19 cellular contexts compared by ENCODE assay signal in genomic region chr20:41018153-41018552, GRCh38. TPM values are rescaled to one million over a fixed set of nuclear protein-coding genes. Genes with fewer than 3 reads are reported as not detected.
DNase-seq lines count a peak whose midpoint lies in the region; ATAC-seq and TF ChIP-seq lines count a peak whose summit lies in the region.
"Had no signal": no experiment of that assay in that cellular context is flagged by ENCODE, and none has a peak within 500 bp of the region (broad histone marks: within the 10 kb centered on the region; RNA-seq: fewer than 3 reads in every experiment).

No MANE protein-coding gene starts in this region.

- H3K4me1 Mint-ChIP-seq in MCF 10A (ENCODE audit: insufficient read depth, unreplicated experiment): peaks cover 12% of the 10 kb centered on the region

- TF ChIP-seq POLR2A in breast epithelium (IDR thresholded peaks at IDR 0.05) (no peak), esophagus squamous epithelium (IDR thresholded peaks at IDR 0.05) (no peak), spleen (IDR thresholded peaks at IDR 0.05) (no peak)

- no peaks in the 10 kb centered on the region for H3K4me1 ChIP-seq in breast epithelium
- peaks cover 18% of the 10 kb centered on the region for H3K4me1 ChIP-seq in RWPE2 (ENCODE audit: insufficient read depth, poor library complexity, severe bottlenecking)
- peaks cover 0 to 33% (median 5%) of the 10 kb centered on the region in 3 donors for H3K4me1 ChIP-seq in esophagus squamous epithelium
- peaks cover 0 to 6% (median under 1%) of the 10 kb centered on the region in 6 donors for H3K4me1 ChIP-seq in spleen
- no peaks in the 10 kb centered on the region for H3K4me1 ChIP-seq in GM23248 (ENCODE audit: insufficient read depth)
- H3K4me1 ChIP-seq: HAP-1 had no signal

- no peak overlapping the region for H3K4me3 ChIP-seq in breast epithelium
- no peak overlapping the region for H3K4me3 ChIP-seq in RWPE2 (ENCODE audit: severe bottlenecking)
- H3K4me3 ChIP-seq in esophagus squamous epithelium: no peak overlapping the region
- H3K4me3 ChIP-seq in spleen: no peak overlapping the region
- no peak overlapping the region for H3K4me3 ChIP-seq in GM23248
- H3K4me3 ChIP-seq: GM12878, HAP-1 had no signal

- no peaks in the 10 kb centered on the region for H3K9me3 ChIP-seq in breast epithelium
- no peaks in the 10 kb centered on the region for H3K9me3 ChIP-seq in RWPE2 (ENCODE audit: severe bottlenecking)
- no peaks in the 10 kb centered on the region for H3K9me3 ChIP-seq in esophagus squamous epithelium
- no peaks in the 10 kb centered on the region for H3K9me3 ChIP-seq in spleen
- H3K9me3 ChIP-seq in GM23248 (ENCODE audit: low read depth): no peaks in the 10 kb centered on the region
- H3K9me3 ChIP-seq: HAP-1 had no signal

- H3K9ac ChIP-seq in GM23248: no peak overlapping the region
- H3K9ac ChIP-seq: KMS-11 had no signal

- H2AFZ ChIP-seq in GM23248: no peak overlapping the region

- no peaks in the 10 kb centered on the region for H3F3A ChIP-seq in GM23248 (ENCODE audit: insufficient read depth)

- H4K20me1 ChIP-seq in GM23248 (ENCODE audit: insufficient read depth): no peaks in the 10 kb centered on the region

- POLR2A ChIA-PET in MCF 10A (lab: Yijun Ruan, JAX): interaction anchor here (1.0 to 3.1 kb wide), 7 partner anchors 10 to 32 kb away, joined by 3 to 18 read pairs (median 6); partner anchors contain the start of gene TOP1

- no peaks in the 10 kb centered on the region for H3K36me3 Mint-ChIP-seq in MCF 10A (ENCODE audit: insufficient read depth, unreplicated experiment)

- H3K4me2 ChIP-seq in GM23248 (ENCODE audit: unreplicated experiment): no peak overlapping the region
- H3K4me2 ChIP-seq: KMS-11 had no signal

- H3K27ac ChIP-seq in breast epithelium (peak overlapping the region; percentile 27 to 37), RWPE2 (ENCODE audit: poor library complexity, severe bottlenecking) (peak overlapping the region; percentile 84), esophagus squamous epithelium (peak overlapping the region; percentile 1 to 73 (median 56)), spleen (no peak overlapping the region), GM23248 (no peak overlapping the region)
- H3K27ac ChIP-seq: KMS-11 had no signal

- no peak overlapping the region for H3K4me3 Mint-ChIP-seq in MCF 10A (ENCODE audit: unreplicated experiment)
- H3K4me3 Mint-ChIP-seq: B cell had no signal

- no peaks in the 10 kb centered on the region for H3K36me3 ChIP-seq in breast epithelium
- H3K36me3 ChIP-seq in RWPE2 (ENCODE audit: low read depth): no peaks in the 10 kb centered on the region
- H3K36me3 ChIP-seq in esophagus squamous epithelium: no peaks in the 10 kb centered on the region
- H3K36me3 ChIP-seq in spleen: no peaks in the 10 kb centered on the region
- no peaks in the 10 kb centered on the region for H3K36me3 ChIP-seq in GM23248 (ENCODE audit: low read depth)
- H3K36me3 ChIP-seq: HAP-1 had no signal

- WGBS in esophagus squamous epithelium, 2 donors: 37 to 42% methylated on average over 2 of the region's 2 CpGs
- 91 to 94% (median 91%) methylated on average over 2 of the region's 2 CpGs for WGBS in spleen, 5 donors
- 77 to 83% methylated on average over 2 of the region's 2 CpGs for WGBS in GM23248 (ENCODE audit: low coverage in 1 of 2, low lambda C conversion rate in 2 of 2, missing lambda C conversion rate in 2 of 2), 2 experiments

- H3K27me3 ChIP-seq in breast epithelium (no peaks in the 10 kb centered on the region), RWPE2 (ENCODE audit: insufficient read depth, poor library complexity, severe bottlenecking) (no peaks in the 10 kb centered on the region), esophagus squamous epithelium (no peaks in the 10 kb centered on the region), spleen (replicated peaks in 1 of 7) (no peaks in the 10 kb centered on the region), GM23248 (replicated peaks; ENCODE audit: insufficient read depth) (no peaks in the 10 kb centered on the region)

- no peaks in the 10 kb centered on the region for H3K79me2 ChIP-seq in GM23248 (ENCODE audit: insufficient read depth)

- intact Hi-C loops in breast epithelium (cut with DNase I; ENCODE audit: low total_unique reads): no loop called here
- intact Hi-C loops in MCF 10A (cut with micrococcal nuclease): no loop called here
- intact Hi-C loops in esophagus squamous epithelium (cut with DNase I): no loop called here
- intact Hi-C loops in spleen (cut with DNase I; ENCODE audit: low total_unique reads): no loop called here

- peak; percentile 75 for ATAC-seq in RWPE2 (ENCODE audit: low read depth)
- ATAC-seq: GM12878 had no signal

- CTCF ChIA-PET in MCF 10A (lab: Yijun Ruan, JAX): interaction anchor here (0.7 to 2.3 kb wide), 5 partner anchors 12 to 50 kb away, joined by 3 to 18 read pairs (median 6); no protein-coding TSS in a partner anchor

- no peak overlapping the region for H3K27ac Mint-ChIP-seq in MCF 10A (ENCODE audit: low read depth, unreplicated experiment)
- H3K27ac Mint-ChIP-seq: B cell had no signal

- no TSS peak for BruUV-seq in MCF 10A (replicated peaks; lab: Mats Ljungman, UMichigan)

- no peak for DNase-seq in breast epithelium (ENCODE audit: low spot score in 2 of 2)
- DNase-seq in MCF 10A (ENCODE audit: unreplicated experiment): no peak
- DNase-seq in RWPE2 (ENCODE audit: low spot score): no peak
- no peak for DNase-seq in esophagus squamous epithelium (lab: John Stamatoyannopoulos, UW)
- DNase-seq in spleen: no peak
- no peak for DNase-seq in NCI-H2196 treated with DMSO at 0.1 percent for 48 hours (lab: John Stamatoyannopoulos, UW; ENCODE audit: unreplicated experiment)
- DNase-seq in GM23248: no peak
- DNase-seq: DMS153, EL, NCI-H1417 treated with DMSO at 0.1 percent for 48 hours, NCI-H187 treated with DMSO at 0.1 percent for 48 hours, NCI-H2171, NCI-H446 treated with DMSO at 0.1 percent for 48 hours, NCI-H748 treated with DMSO at 0.1 percent for 48 hours, SIG-M5 had no signal

- in situ Hi-C loops in GM23248 (cut with MboI): no loop called here

- H3K27me3 Mint-ChIP-seq in MCF 10A (ENCODE audit: insufficient read depth, unreplicated experiment): no peaks in the 10 kb centered on the region
- H3K27me3 Mint-ChIP-seq: B cell had no signal

- no peaks in the 10 kb centered on the region for H3K9me3 Mint-ChIP-seq in MCF 10A (ENCODE audit: unreplicated experiment)

- TF ChIP-seq CTCF in breast epithelium (IDR thresholded peaks at IDR 0.05): no peak
- no peak for TF ChIP-seq CTCF in MCF 10A (IDR thresholded peaks at IDR 0.05; ENCODE audit: unreplicated experiment)
- no peak for TF ChIP-seq CTCF in RWPE2 (IDR thresholded peaks at IDR 0.05; ENCODE audit: poor library complexity, severe bottlenecking)
- no peak for TF ChIP-seq CTCF in esophagus squamous epithelium (IDR thresholded peaks at IDR 0.05)
- no peak for TF ChIP-seq CTCF in spleen (IDR thresholded peaks at IDR 0.05 in 8 of 11, conservative IDR thresholded peaks at IDR 0.05 in 3 of 11)

- no peaks in the 10 kb centered on the region for H3K9me2 ChIP-seq in GM23248 (ENCODE audit: insufficient read depth)

RNA-seq across cellular contexts. Expression of gene TOP1, which starts 10.5 kb away (rescaled TPM):
- total RNA-seq in breast epithelium (10 to 100 TPM; 24.0 to 41.6 (median 40.3) TPM), MCF 10A (2022) (141 and 174 TPM in 2 replicates), esophagus squamous epithelium (10 to 100 TPM; 23.1 to 49.9 (median 31.6) TPM), spleen (10 to 100 TPM; 40.3 to 74.6 (median 52.7) TPM)
- polyA plus RNA-seq in spleen (10 to 100 TPM; 20.7 to 32.0 (median 27.4) TPM), GM23248 (2016; fragmentation: Nextera tagmentation; extraction: Ambion mirVana) (17.9 and 18.2 TPM in 2 replicates)
- 7.2 and 9.0 TPM in 2 replicates for total RNA-seq in GM23248 (2014; rRNA removed; shearing (Covaris generic))

Comparison
In these comparisons a context has a peak if more than half of its experiments do, and no peak if none do; other contexts are left out.
1. H3K27ac ChIP-seq: peak in breast epithelium (2 of 2), RWPE2 (single experiment) and esophagus squamous epithelium (4 of 4); none in spleen (0 of 8) and GM23248 (single experiment).